Comparison of ENCODE assay signal across 9 cellular contexts in genomic region chr6:36120979-36121706, GRCh38. TPM values are rescaled to one million over a fixed set of nuclear protein-coding genes. Genes with fewer than 3 reads are reported as not detected.
A peak's percentile ranks its signal among the peaks of the same experiment; 100 is the strongest.
DNase-seq lines count a peak whose midpoint lies in the region; ATAC-seq, FAIRE-seq and TF ChIP-seq lines count a peak whose summit lies in the region.
"Had no signal": no experiment of that assay in that cellular context is flagged by ENCODE, and none has a peak within 500 bp of the region (broad histone marks: within the 10 kb centered on the region; RNA-seq: fewer than 3 reads in every experiment).

No MANE protein-coding gene starts in this region.

- DNase-seq in EH (ENCODE audit: low read depth) (peak; percentile 67), NCI-H510A treated with DMSO at 0.1 percent for 48 hours (lab: John Stamatoyannopoulos, UW) (peak; percentile 68), activated T-cell treated with anti-CD3 and anti-CD28 coated beads for 48 hours (ENCODE audit: low read depth) (peak; percentile 54), heart left ventricle (peak; percentile 33 to 74 (median 42)), H54 (ENCODE audit: insufficient read length, low spot score) (no peak), testis (no peak), COR-L47 (lab: John Stamatoyannopoulos, UW) (no peak)
- peak; percentile 60 to 62 for DNase-seq in stimulated activated CD4-positive, alpha-beta T cell treated with anti-CD3 and anti-CD28 coated beads, Interleukin-2, amount 100 ng/mL, for 24 hours

- peak in 3 of 4 donors; percentile 42 to 65 (median 49) for ATAC-seq in heart left ventricle

- H3K36me3 ChIP-seq in heart left ventricle (peaks cover 0 to 11% (median 0%) of the 10 kb centered on the region in 9 donors), testis (ENCODE audit: low read depth, missing control alignments) (no peaks in the 10 kb centered on the region)

- H3K9me3 ChIP-seq in heart left ventricle (no peaks in the 10 kb centered on the region), testis (no peaks in the 10 kb centered on the region)

- FAIRE-seq in H54 (lab: Jason Lieb, UNC) = no peak
- FAIRE-seq: H1 had no signal

- 39 to 52% (median 46%) methylated on average over 11 to 12 of the region's 12 CpGs for WGBS in heart left ventricle, 4 donors
- 52 to 62% methylated on average over 11 of the region's 12 CpGs for WGBS in testis, 2 donors

- H3K27me3 ChIP-seq in heart left ventricle (no peaks in the 10 kb centered on the region), testis (no peaks in the 10 kb centered on the region)

- H3K27ac ChIP-seq in heart left ventricle (peak overlapping the region in 1 of 12 donors; percentile 87), testis (no peak overlapping the region)

- no peak for TF ChIP-seq POLR2A in heart left ventricle (IDR thresholded peaks at IDR 0.05)
- no peak for TF ChIP-seq POLR2A in H54 (IDR thresholded peaks at IDR 0.05; ENCODE audit: low read depth, low read length)
- TF ChIP-seq POLR2A in testis (IDR thresholded peaks at IDR 0.05) = no peak

- TF ChIP-seq CTCF in heart left ventricle (IDR thresholded peaks at IDR 0.05) = no peak
- no peak for TF ChIP-seq CTCF in testis (IDR thresholded peaks at IDR 0.05)

- intact Hi-C loops in heart left ventricle (cut with DNase I) (loop anchor here in 9 of 10 donors (5.0 to 10.0 kb wide), 5 partner anchors 76 to 244 kb away; partner anchors contain the start of gene BRPF3 (in 6 of the 9)), testis (cut with DNase I; ENCODE audit: low total_unique reads) (no loop called here)

- H3K4me1 ChIP-seq in heart left ventricle (peaks cover 0 to 67% (median 11%) of the 10 kb centered on the region in 12 donors), testis (peaks cover 4% of the 10 kb centered on the region)

- H3K4me3 ChIP-seq in heart left ventricle (peak overlapping the region in 1 of 12 donors; percentile 34), testis (no peak overlapping the region)

RNA-seq across cellular contexts. Expression of gene MAPK13, which starts 9.2 kb away (rescaled TPM):
- total RNA-seq in heart left ventricle (10 to 100 TPM in 1 of 9 donors, 1 to 10 TPM in 2, under 1 TPM in 6; 0.24 to 16.8 (median 0.56) TPM), testis (10 to 100 TPM; 57.5 to 61.7 TPM)
- polyA plus RNA-seq in heart left ventricle (1 to 10 TPM in 1 of 2 donors, under 1 TPM in 1; 0.53 to 1.5 TPM), testis (ENCODE audit: insufficient read depth, low read depth, low replicate concordance) (109 TPM)

Comparison
In these comparisons a context has a peak if more than half of its experiments do, and no peak if none do; other contexts are left out.
1. DNase-seq: peak in EH (single experiment), NCI-H510A treated with DMSO at 0.1 percent for 48 hours (single experiment), activated T-cell treated with anti-CD3 and anti-CD28 coated beads for 48 hours (single experiment), heart left ventricle (5 of 5) and stimulated activated CD4-positive, alpha-beta T cell treated with anti-CD3 and anti-CD28 coated beads, Interleukin-2, amount 100 ng/mL, for 24 hours (2 of 2); none in H54 (single experiment), testis (single experiment) and COR-L47 (single experiment).